10 cellular contexts compared by ENCODE assay signal in genomic region chr13:109780880-109781383, GRCh38. TPM values are rescaled to one million over a fixed set of nuclear protein-coding genes. Genes with fewer than 3 reads are reported as not detected.
DNase-seq lines count a peak whose midpoint lies in the region; ATAC-seq and TF ChIP-seq lines count a peak whose summit lies in the region.
"Had no signal": no experiment of that assay in that cellular context is flagged by ENCODE, and none has a peak within 500 bp of the region (broad histone marks: within the 10 kb centered on the region; RNA-seq: fewer than 3 reads in every experiment).

No MANE protein-coding gene starts in this region.

- H3K4me1 Mint-ChIP-seq in endothelial cell (ENCODE audit: unreplicated experiment) (peaks cover 32% of the 10 kb centered on the region), osteocyte (ENCODE audit: unreplicated experiment) (peaks cover 62% of the 10 kb centered on the region)

- H3K36me3 Mint-ChIP-seq in endothelial cell (ENCODE audit: low read depth, unreplicated experiment) (peaks cover 5% of the 10 kb centered on the region), osteocyte (ENCODE audit: unreplicated experiment) (peaks cover 16% of the 10 kb centered on the region)

- H3K4me3 Mint-ChIP-seq in endothelial cell (ENCODE audit: unreplicated experiment) (peak overlapping the region; percentile 65), osteocyte (ENCODE audit: unreplicated experiment) (peak overlapping the region; percentile 88)

- H3K9me3 ChIP-seq in BE2C = no peaks in the 10 kb centered on the region

- H3K27me3 Mint-ChIP-seq in endothelial cell (ENCODE audit: unreplicated experiment) = peaks cover 7% of the 10 kb centered on the region
- H3K27me3 Mint-ChIP-seq in osteocyte (ENCODE audit: unreplicated experiment) = no peaks in the 10 kb centered on the region

- H3K36me3 ChIP-seq in BE2C = peaks cover 14% of the 10 kb centered on the region

- H3K9me3 Mint-ChIP-seq in endothelial cell (ENCODE audit: unreplicated experiment) (no peaks in the 10 kb centered on the region), osteocyte (ENCODE audit: unreplicated experiment) (no peaks in the 10 kb centered on the region)
- H3K9me3 Mint-ChIP-seq: activated T-cell treated with anti-CD3 and anti-CD28 coated beads, Interleukin-2, amount 50 U/mL, for 4 hours had no signal

- H3K27ac Mint-ChIP-seq in endothelial cell (ENCODE audit: unreplicated experiment) (no peak overlapping the region), osteocyte (ENCODE audit: unreplicated experiment) (peak overlapping the region; percentile 77)

- H3K4me3 ChIP-seq in BE2C (ENCODE audit: low read depth, low read length) = peak overlapping the region; percentile 87

- no peak for TF ChIP-seq CTCF in BE2C (IDR thresholded peaks at IDR 0.05; ENCODE audit: low read depth, low read length)
- TF ChIP-seq CTCF in endothelial cell (IDR thresholded peaks at IDR 0.05; ENCODE audit: unreplicated experiment) = no peak
- no peak for TF ChIP-seq CTCF in osteocyte (IDR thresholded peaks at IDR 0.05)

- H3K27me3 ChIP-seq in BE2C = peaks cover 27% of the 10 kb centered on the region

- DNase-seq in BE2C = no peak
- peak; percentile 18 for DNase-seq in NCI-H146 treated with DMSO at 0.1 percent for 48 hours (lab: John Stamatoyannopoulos, UW; ENCODE audit: unreplicated experiment)
- DNase-seq in endothelial cell (ENCODE audit: low spot score) = no peak
- no peak for DNase-seq in osteocyte (ENCODE audit: extremely low spot score, unreplicated experiment)
- no peak for DNase-seq in NCI-H2227 treated with DMSO at 0.1 percent for 48 hours (lab: John Stamatoyannopoulos, UW)
- no peak for DNase-seq in NCI-H446 treated with DMSO at 0.1 percent for 48 hours (lab: John Stamatoyannopoulos, UW)
- no peak for DNase-seq in DMS114 treated with DMSO at 0.1 percent for 48 hours (lab: John Stamatoyannopoulos, UW; ENCODE audit: unreplicated experiment)
- DNase-seq: activated T-cell treated with anti-CD3 and anti-CD28 coated beads, Interleukin-2, amount 50 U/mL, for 4 hours; NK-92 treated with Interleukin-12 subunit alpha and Interleukin-12 subunit beta, amount 100 ng/mL, for 24 hours had no signal

- H3K4me1 ChIP-seq in BE2C = no peaks in the 10 kb centered on the region; the same call in 1 of the 2 replicates

- ATAC-seq in GM19452 (IDR thresholded peaks at IDR 0.05; ENCODE audit: unreplicated experiment) = no peak
- ATAC-seq: activated T-cell treated with anti-CD3 and anti-CD28 coated beads, Interleukin-2, amount 50 U/mL, for 4 hours had no signal

RNA-seq across cellular contexts. Expression of gene IRS2, which starts 5.5 kb away (rescaled TPM):
- polyA plus RNA-seq in BE2C (2012; ENCODE audit: insufficient read depth, insufficient read length, low read depth) = 28.7 TPM
- 16.4 TPM for total RNA-seq in endothelial cell (ENCODE audit: unreplicated experiment)
- 49.1 and 52.3 TPM in 2 replicates for total RNA-seq in osteocyte
